17 cellular contexts compared by ENCODE assay signal in genomic region chr9:75824816-75825568, GRCh38.
"Had no signal": no experiment of that assay in that cellular context is flagged by ENCODE, and none has a peak within 500 bp of the region (broad histone marks: within the 10 kb centered on the region; RNA-seq: fewer than 3 reads in every experiment).

No MANE protein-coding gene starts in this region.

- H3K27me3 ChIP-seq: adrenal gland, breast epithelium, foreskin keratinocyte, right atrium auricular region, tibial nerve had no signal

- H3K27ac ChIP-seq: adrenal gland, breast epithelium, foreskin keratinocyte, psoas muscle, right atrium auricular region, tibial nerve, VCaP had no signal

- ATAC-seq: foreskin keratinocyte; left lobe of liver; natural killer cell treated with Interleukin-12 subunit alpha and Interleukin-12 subunit beta and Interleukin-15 and Interleukin-18, amount 100 ng/mL, for 72 hours; stimulated activated naive CD8-positive, alpha-beta T cell treated with anti-CD3 and anti-CD28 coated beads, Interleukin-15, Interleukin-2, amounts not matched to agents 100 U/mL and 50 U/mL, for 24 hours had no signal

- H3K9me3 ChIP-seq: adrenal gland, breast epithelium, psoas muscle, right atrium auricular region, tibial nerve had no signal

- FAIRE-seq: endometrium had no signal

- H3K36me3 ChIP-seq: adrenal gland, breast epithelium, right atrium auricular region, tibial nerve had no signal

- DNase-seq: activated CD4-positive, alpha-beta T cell treated with anti-CD3 and anti-CD28 coated beads for 1 hour; activated T-cell treated with anti-CD3 and anti-CD28 coated beads, Interleukin-2, amount 50 U/mL, for 1 hour; adrenal gland; cerebellar nuclear complex; effector CD4-positive, alpha-beta T cell; immature natural killer cell; psoas muscle; stimulated activated CD4-positive, alpha-beta T cell treated with anti-CD3 and anti-CD28 coated beads, Interleukin-4, amount 100 ng/mL, for 4 hours; stimulated activated naive CD8-positive, alpha-beta T cell treated with anti-CD3 and anti-CD28 coated beads, Interleukin-15, Interleukin-2, amounts not matched to agents 100 U/mL and 50 U/mL, for 24 hours had no signal

- H3K4me1 ChIP-seq: adrenal gland, breast epithelium, foreskin keratinocyte, right atrium auricular region had no signal

- H3K4me3 ChIP-seq: adrenal gland, breast epithelium, psoas muscle, right atrium auricular region, tibial nerve had no signal
